ENCODE assay signal across 15 cellular contexts in the genomic region with DNA sequence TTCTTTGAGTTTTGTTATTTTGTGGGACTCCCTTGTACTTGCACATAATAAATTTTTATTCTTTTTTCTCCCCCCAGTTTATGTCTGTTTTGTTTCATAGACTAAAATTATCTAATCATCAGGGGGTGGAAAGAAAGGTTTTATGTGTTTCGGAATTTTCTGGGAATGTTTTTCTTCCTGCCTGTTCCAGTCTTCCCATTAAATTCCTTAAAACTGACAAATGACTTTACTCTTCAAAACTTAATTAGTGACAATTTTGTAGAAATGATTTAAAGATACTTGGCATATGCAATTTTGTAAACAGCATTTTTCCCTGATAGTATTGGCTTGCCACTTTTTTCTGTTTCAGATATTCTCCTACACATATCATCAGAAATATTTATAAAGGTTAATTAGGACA.
DNase-seq lines count a peak whose midpoint lies in the region; ATAC-seq and TF ChIP-seq lines count a peak whose summit lies in the region.
"Had no signal": no experiment of that assay in that cellular context is flagged by ENCODE, and none has a peak within 500 bp of the region (broad histone marks: within the 10 kb centered on the region; RNA-seq: fewer than 3 reads in every experiment).

No MANE protein-coding gene starts in this region.

- DNase-seq in HCT116 (ENCODE audit: low read depth, low spot score): no peak
- DNase-seq in WERI-Rb-1: no peak
- DNase-seq in colonic mucosa: no peak
- DNase-seq in NCI-H1694 (lab: John Stamatoyannopoulos, UW): no peak
- DNase-seq: ACHN; BE2C; C1 segment of cervical spinal cord; CD4-positive, CD25-positive, alpha-beta regulatory T cell; CD8-positive, alpha-beta memory T cell; COR-L47; GDM1 had no signal

- H3K79me2 ChIP-seq in HCT116 (ENCODE audit: insufficient read depth, low read length): no peaks in the 10 kb centered on the region
- H3K79me2 ChIP-seq in OCI-LY1 (ENCODE audit: insufficient read depth, low read length): no peaks in the 10 kb centered on the region

- H3K9ac ChIP-seq in HCT116 (ENCODE audit: low read length) (no peak overlapping the region), OCI-LY1 (ENCODE audit: low read length) (no peak overlapping the region), colonic mucosa (ENCODE audit: low read depth in 2 of 2, low read length in 2 of 2) (no peak overlapping the region)

- no peak for TF ChIP-seq POLR2A in HCT116 (IDR thresholded peaks at IDR 0.05; ENCODE audit: borderline replicate concordance, extremely low read depth, insufficient read depth, insufficient read length)

- H3K9me3 ChIP-seq in HCT116 (ENCODE audit: control insufficient read depth in 1 of 2, insufficient read depth in 1 of 2, low read depth in 1 of 2, low read length in 2 of 2): no peaks in the 10 kb centered on the region
- no peaks in the 10 kb centered on the region for H3K9me3 ChIP-seq in OCI-LY1 (ENCODE audit: low read length)
- no peaks in the 10 kb centered on the region for H3K9me3 ChIP-seq in mesodermal cell (ENCODE audit: control insufficient read depth, low read length)
- H3K9me3 ChIP-seq in WERI-Rb-1 (ENCODE audit: severe bottlenecking): no peaks in the 10 kb centered on the region
- no peaks in the 10 kb centered on the region for H3K9me3 ChIP-seq in colonic mucosa
- H3K9me3 ChIP-seq: BE2C had no signal

- H3K4me3 ChIP-seq in HCT116 (replicated peaks in 1 of 2; ENCODE audit: low read depth in 1 of 2, low read length in 2 of 2): no peak overlapping the region
- no peak overlapping the region for H3K4me3 ChIP-seq in OCI-LY1 (ENCODE audit: low read depth, low read length, poor library complexity, severe bottlenecking)
- H3K4me3 ChIP-seq in mesodermal cell (ENCODE audit: extremely low read depth, insufficient read depth, low read length, poor library complexity, severe bottlenecking): no peak overlapping the region
- no peak overlapping the region for H3K4me3 ChIP-seq in WERI-Rb-1 (ENCODE audit: low read depth, low read length)
- no peak overlapping the region for H3K4me3 ChIP-seq in colonic mucosa
- H3K4me3 ChIP-seq: GM23338 had no signal

- RAD21 ChIA-PET in HCT116 (lab: Charles Lee; ENCODE audit: low non-redundant PET in 1 of 2, low total read pairs in 2 of 2, uncharacterized antibody in 2 of 2, unreplicated experiment in 2 of 2): no interaction called here

- no TSS peak for BruUV-seq in HCT116 (replicated peaks; lab: Mats Ljungman, UMichigan)

- H3K27me3 ChIP-seq in HCT116 (ENCODE audit: insufficient read depth, low read length) (no peaks in the 10 kb centered on the region), OCI-LY1 (ENCODE audit: insufficient read depth, low read length) (no peaks in the 10 kb centered on the region), WERI-Rb-1 (ENCODE audit: insufficient read depth, low read depth, severe bottlenecking) (no peaks in the 10 kb centered on the region), colonic mucosa (no peaks in the 10 kb centered on the region)
- H3K27me3 ChIP-seq: BE2C had no signal

- H2AFZ ChIP-seq in HCT116 (ENCODE audit: low read depth, low read length, poor library complexity, severe bottlenecking): peak overlapping the region; percentile 22
- H2AFZ ChIP-seq in OCI-LY1 (ENCODE audit: low read length): 0 out of 2 replicates have a peak overlapping the region, but pooled peaks have one; percentile 62
- H2AFZ ChIP-seq: GM23338 had no signal

- ATAC-seq in HCT116: no peak
- ATAC-seq: GM23338, HepG2 had no signal

- CTCF ChIA-PET in HCT116 (lab: Charles Lee): no interaction called here

- TF ChIP-seq CTCF in HCT116 (IDR thresholded peaks at IDR 0.05 in 2 of 3, conservative IDR thresholded peaks at IDR 0.05 in 1 of 3; ENCODE audit: borderline replicate concordance in 1 of 3, insufficient read depth in 1 of 3, low read depth in 2 of 3, low read length in 2 of 3): no peak
- TF ChIP-seq CTCF in OCI-LY1 (IDR thresholded peaks at IDR 0.05; ENCODE audit: low read length): no peak
- no peak for TF ChIP-seq CTCF in WERI-Rb-1 (IDR thresholded peaks at IDR 0.05; ENCODE audit: low read depth, low read length)
- no peak for TF ChIP-seq CTCF in colonic mucosa (IDR thresholded peaks at IDR 0.05)

- H4K20me1 ChIP-seq in HCT116 (ENCODE audit: insufficient read depth) (no peaks in the 10 kb centered on the region), OCI-LY1 (ENCODE audit: insufficient read depth, low read length) (no peaks in the 10 kb centered on the region)

- no peaks in the 10 kb centered on the region for H3K9me2 ChIP-seq in HCT116 (ENCODE audit: insufficient read depth)
- no peaks in the 10 kb centered on the region for H3K9me2 ChIP-seq in OCI-LY1 (ENCODE audit: low read depth, low read length)

- H3F3A ChIP-seq in OCI-LY1 (ENCODE audit: insufficient read depth, low read length): no peaks in the 10 kb centered on the region

- H3K4me1 ChIP-seq in HCT116 (ENCODE audit: control insufficient read depth in 1 of 2, insufficient read depth in 2 of 2, low read length in 2 of 2): no peaks in the 10 kb centered on the region
- H3K4me1 ChIP-seq in OCI-LY1 (ENCODE audit: insufficient read depth, low read length, severe bottlenecking): peaks cover 7% of the 10 kb centered on the region
- H3K4me1 ChIP-seq in mesodermal cell (ENCODE audit: control insufficient read depth, insufficient read depth, low read length, poor library complexity, severe bottlenecking): no peaks in the 10 kb centered on the region
- no peaks in the 10 kb centered on the region for H3K4me1 ChIP-seq in colonic mucosa
- H3K4me1 ChIP-seq: BE2C had no signal

- intact Hi-C loops in HCT116 (cut with micrococcal nuclease) (no loop called here), colonic mucosa (cut with DNase I) (no loop called here)

- H3K4me2 ChIP-seq in HCT116 (ENCODE audit: low read length) (no peak overlapping the region), OCI-LY1 (ENCODE audit: low read length) (no peak overlapping the region)
- H3K4me2 ChIP-seq: GM23338 had no signal

- H3K27ac ChIP-seq in HCT116 (ENCODE audit: low read depth, low read length): no peak overlapping the region
- no peak overlapping the region for H3K27ac ChIP-seq in OCI-LY1 (ENCODE audit: low read depth, low read length, poor library complexity, severe bottlenecking)
- peak overlapping the region; percentile 10 for H3K27ac ChIP-seq in mesodermal cell (ENCODE audit: low read depth, low read length, severe bottlenecking)
- H3K27ac ChIP-seq in WERI-Rb-1: no peak overlapping the region
- no peak overlapping the region for H3K27ac ChIP-seq in colonic mucosa

- POLR2A ChIA-PET in HCT116 (lab: Charles Lee): no interaction called here

- TF ChIP-seq RAD21 in HCT116 (IDR thresholded peaks at IDR 0.05; ENCODE audit: low read depth): no peak

- no peaks in the 10 kb centered on the region for H3K36me3 ChIP-seq in HCT116 (ENCODE audit: control insufficient read depth in 1 of 2, insufficient read depth in 2 of 2, low read length in 2 of 2)
- no peaks in the 10 kb centered on the region for H3K36me3 ChIP-seq in OCI-LY1 (ENCODE audit: insufficient read depth, low read length)
- H3K36me3 ChIP-seq in mesodermal cell (ENCODE audit: control insufficient read depth, insufficient read depth, low read length): no peaks in the 10 kb centered on the region
- no peaks in the 10 kb centered on the region for H3K36me3 ChIP-seq in WERI-Rb-1
- H3K36me3 ChIP-seq in colonic mucosa: no peaks in the 10 kb centered on the region
- H3K36me3 ChIP-seq: BE2C had no signal

- no CpG with 5 or more reads among the region's 1 CpG for WGBS in mesodermal cell (ENCODE audit: insufficient coverage in 2 of 2), 2 experiments

TF ChIP-seq in HCT116, 20 proteins besides CTCF, POLR2A, EP300 and RAD21 (continues in another document):
- TF ChIP-seq POLR2AphosphoS5 (IDR thresholded peaks at IDR 0.05; ENCODE audit: low read depth, low read length) (no peak), EZH2 (IDR thresholded peaks at IDR 0.05) (no peak), CEBPB (IDR thresholded peaks at IDR 0.05; ENCODE audit: low read depth) (no peak), ZFX (IDR thresholded peaks at IDR 0.05) (no peak), JUND (IDR thresholded peaks at IDR 0.05) (no peak), SRF (IDR thresholded peaks at IDR 0.05; ENCODE audit: low read depth) (no peak), SIN3A (IDR thresholded peaks at IDR 0.05; ENCODE audit: low read depth) (no peak)
- TF ChIP-seq, protein P1, sequence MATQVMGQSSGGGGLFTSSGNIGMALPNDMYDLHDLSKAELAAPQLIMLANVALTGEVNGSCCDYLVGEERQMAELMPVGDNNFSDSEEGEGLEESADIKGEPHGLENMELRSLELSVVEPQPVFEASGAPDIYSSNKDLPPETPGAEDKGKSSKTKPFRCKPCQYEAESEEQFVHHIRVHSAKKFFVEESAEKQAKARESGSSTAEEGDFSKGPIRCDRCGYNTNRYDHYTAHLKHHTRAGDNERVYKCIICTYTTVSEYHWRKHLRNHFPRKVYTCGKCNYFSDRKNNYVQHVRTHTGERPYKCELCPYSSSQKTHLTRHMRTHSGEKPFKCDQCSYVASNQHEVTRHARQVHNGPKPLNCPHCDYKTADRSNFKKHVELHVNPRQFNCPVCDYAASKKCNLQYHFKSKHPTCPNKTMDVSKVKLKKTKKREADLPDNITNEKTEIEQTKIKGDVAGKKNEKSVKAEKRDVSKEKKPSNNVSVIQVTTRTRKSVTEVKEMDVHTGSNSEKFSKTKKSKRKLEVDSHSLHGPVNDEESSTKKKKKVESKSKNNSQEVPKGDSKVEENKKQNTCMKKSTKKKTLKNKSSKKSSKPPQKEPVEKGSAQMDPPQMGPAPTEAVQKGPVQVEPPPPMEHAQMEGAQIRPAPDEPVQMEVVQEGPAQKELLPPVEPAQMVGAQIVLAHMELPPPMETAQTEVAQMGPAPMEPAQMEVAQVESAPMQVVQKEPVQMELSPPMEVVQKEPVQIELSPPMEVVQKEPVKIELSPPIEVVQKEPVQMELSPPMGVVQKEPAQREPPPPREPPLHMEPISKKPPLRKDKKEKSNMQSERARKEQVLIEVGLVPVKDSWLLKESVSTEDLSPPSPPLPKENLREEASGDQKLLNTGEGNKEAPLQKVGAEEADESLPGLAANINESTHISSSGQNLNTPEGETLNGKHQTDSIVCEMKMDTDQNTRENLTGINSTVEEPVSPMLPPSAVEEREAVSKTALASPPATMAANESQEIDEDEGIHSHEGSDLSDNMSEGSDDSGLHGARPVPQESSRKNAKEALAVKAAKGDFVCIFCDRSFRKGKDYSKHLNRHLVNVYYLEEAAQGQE (IDR thresholded peaks at IDR 0.05; ENCODE audit: low read depth): no peak
